Comparison of ENCODE assay signal across 9 cellular contexts in genomic region chr5:474826-475661, GRCh38. TPM values are rescaled to one million over a fixed set of nuclear protein-coding genes. Genes with fewer than 3 reads are reported as not detected.
A peak's percentile ranks its signal among the peaks of the same experiment; 100 is the strongest.
DNase-seq lines count a peak whose midpoint lies in the region; ATAC-seq and TF ChIP-seq lines count a peak whose summit lies in the region.
"Had no signal": no experiment of that assay in that cellular context is flagged by ENCODE, and none has a peak within 500 bp of the region (broad histone marks: within the 10 kb centered on the region; RNA-seq: fewer than 3 reads in every experiment).

No MANE protein-coding gene starts in this region.

- H3K79me1 ChIP-seq in IMR-90 (ENCODE audit: low read depth in 1 of 2, low read length in 2 of 2): peaks cover 12 to 26% of the 10 kb centered on the region in 2 experiments

- ATAC-seq in IMR-90 (ENCODE audit: low read depth): no peak
- no peak for ATAC-seq in mucosa of descending colon
- no peak for ATAC-seq in GM21447 (IDR thresholded peaks at IDR 0.05; ENCODE audit: unreplicated experiment)
- ATAC-seq in HG03521 (IDR thresholded peaks at IDR 0.05; ENCODE audit: unreplicated experiment): no peak

- peak overlapping the region; percentile 67; the same call in 1 of the 2 replicates for H2AK5ac ChIP-seq in IMR-90 (ENCODE audit: low read depth, low read length)

- no peaks in the 10 kb centered on the region for H3K9me3 ChIP-seq in IMR-90 (ENCODE audit: control insufficient read depth, insufficient read depth, low read length)
- no peaks in the 10 kb centered on the region for H3K9me3 ChIP-seq in mucosa of descending colon
- H3K9me3 ChIP-seq: neutrophil had no signal

- peaks cover 38 to 59% (median 49%) of the 10 kb centered on the region in 3 donors for H3K27me3 Mint-ChIP-seq in CD14-positive monocyte (ENCODE audit: low read depth in 3 of 3)

- no peak overlapping the region for H4K91ac ChIP-seq in IMR-90 (ENCODE audit: insufficient read depth, low read depth, low read length)

- no peak for TF ChIP-seq POLR2A in IMR-90 (IDR thresholded peaks at IDR 0.05; ENCODE audit: low read depth, low read length)

- H3K56ac ChIP-seq in IMR-90 (ENCODE audit: extremely low read depth, insufficient read depth, low read length): no peak overlapping the region

- H2BK120ac ChIP-seq in IMR-90 (ENCODE audit: low read depth, low read length): no peak overlapping the region

- no peak overlapping the region for H3K27ac ChIP-seq in IMR-90 (ENCODE audit: insufficient read depth, low read length)
- H3K27ac ChIP-seq: neutrophil had no signal

- no peak overlapping the region for H4K5ac ChIP-seq in IMR-90 (ENCODE audit: low read depth, low read length)

- H3K4me1 ChIP-seq in IMR-90 (ENCODE audit: control insufficient read depth, insufficient read depth, low read length) (peaks cover 7% of the 10 kb centered on the region; the same call in 1 of the 2 replicates), mucosa of descending colon (ENCODE audit: low read depth) (peaks cover 25% of the 10 kb centered on the region)

- H3K4me3 ChIP-seq in IMR-90 (ENCODE audit: insufficient read depth, low read depth, low read length) (peak overlapping the region; percentile 27; the same call in 1 of the 2 replicates), mucosa of descending colon (no peak overlapping the region)

- POLR2A ChIA-PET in IMR-90 (lab: Charles Lee; ENCODE audit: unreplicated experiment): interaction anchor here (0.6 kb wide), 1 partner anchor 82 kb away, joined by 3 read pairs; no protein-coding TSS in a partner anchor

- no peak for TF ChIP-seq RAD21 in IMR-90 (IDR thresholded peaks at IDR 0.05; ENCODE audit: low read length)

- no peak overlapping the region for H2BK20ac ChIP-seq in IMR-90 (ENCODE audit: low read depth, low read length)

- no TSS peak for BruUV-seq in IMR-90 (replicated peaks; lab: Mats Ljungman, UMichigan)

- H3K18ac ChIP-seq in IMR-90 (ENCODE audit: low read depth, low read length): no peak overlapping the region

- in situ Hi-C loops in IMR-90 (cut with MboI; ENCODE audit: low sequenced_read_pairs): no loop called here

- peak overlapping the region; percentile 64 to 83 for H3K4me3 Mint-ChIP-seq in CD14-positive monocyte

- peak overlapping the region in 1 of 7 donors; percentile 36 for H3K27ac Mint-ChIP-seq in CD14-positive monocyte

- H4K20me1 ChIP-seq in IMR-90 (ENCODE audit: insufficient read depth, low read length): peaks cover 4% of the 10 kb centered on the region; the same call in 1 of the 2 replicates

- CTCF ChIA-PET in IMR-90 (lab: Yijun Ruan, JAX): no interaction called here

- no peak overlapping the region for H4K8ac ChIP-seq in IMR-90 (ENCODE audit: low read depth in 2 of 2, low read length in 2 of 2)

- H3K4me2 ChIP-seq in IMR-90 (ENCODE audit: low read depth, low read length): peak overlapping the region; percentile 64

- no peak overlapping the region for H2BK15ac ChIP-seq in IMR-90 (ENCODE audit: low read depth, low read length)

- peaks cover 0 to 6% (median 4%) of the 10 kb centered on the region in 7 donors for H3K9me3 Mint-ChIP-seq in CD14-positive monocyte

- H3K4me1 Mint-ChIP-seq in CD14-positive monocyte: peaks cover 18% of the 10 kb centered on the region

- 3% methylated on average over 14 of the region's 50 CpGs; no CpG with 5 or more reads in 1 of the 2 experiments for WGBS in IMR-90 (ENCODE audit: extremely low coverage in 2 of 2, insufficient read length in 1 of 2), 2 experiments

- H3K27me3 ChIP-seq in IMR-90 (ENCODE audit: control insufficient read depth, insufficient read depth, low read length): no peaks in the 10 kb centered on the region

- intact Hi-C loops in CD14-positive monocyte (cut with micrococcal nuclease) (loop anchor here (5.0 to 10.0 kb wide), 3 partner anchors 70 to 420 kb away; partner anchors contain the start of genes CEP72 (in 2 of the 2), BRD9 (in 1 of the 2) and TRIP13 (in 1 of the 2)), IMR-90 (cut with micrococcal nuclease) (loop anchor here (10.0 kb wide), 1 partner anchor 430 kb away; no protein-coding TSS in a partner anchor), mucosa of descending colon (cut with DNase I, micrococcal nuclease) (no loop called here)

- H3K4ac ChIP-seq in IMR-90 (ENCODE audit: low read depth, low read length): no peak overlapping the region

- peak overlapping the region; percentile 82 for H2AK9ac ChIP-seq in IMR-90 (replicated peaks; ENCODE audit: low read depth, low read length, poor library complexity)

- H3K23ac ChIP-seq in IMR-90 (ENCODE audit: low read depth, low read length): no peak overlapping the region; the same call in 1 of the 2 replicates

- H3K36me3 ChIP-seq in IMR-90 (ENCODE audit: control insufficient read depth, insufficient read depth, low read length): peaks cover 8% of the 10 kb centered on the region
- H3K36me3 ChIP-seq in mucosa of descending colon (ENCODE audit: low read depth): no peaks in the 10 kb centered on the region

- H3K14ac ChIP-seq in IMR-90 (replicated peaks; ENCODE audit: low read depth, low read length): no peak overlapping the region

- H3K9ac ChIP-seq in IMR-90 (ENCODE audit: low read depth, low read length): peak overlapping the region; percentile 8; the same call in 1 of the 2 replicates

- TF ChIP-seq CTCF in CD14-positive monocyte (IDR thresholded peaks at IDR 0.05): no peak
- no peak for TF ChIP-seq CTCF in IMR-90 (conservative IDR thresholded peaks at IDR 0.05; ENCODE audit: low read depth, low read length)
- no peak for TF ChIP-seq CTCF in mucosa of descending colon (IDR thresholded peaks at IDR 0.05)

- DNase-seq in CD14-positive monocyte (ENCODE audit: low spot score): peak; percentile 37
- peak; percentile 9 for DNase-seq in IMR-90
- peak; percentile 23 for DNase-seq in cerebellum (ENCODE audit: low spot score)
- peak in 2 of 3 donors; percentile 39 to 56 for DNase-seq in mucosa of descending colon
- no peak for DNase-seq in RKO (ENCODE audit: low spot score)
- DNase-seq in NCI-H82 (lab: John Stamatoyannopoulos, UW): no peak

- peak overlapping the region; percentile 58 for H2AFZ ChIP-seq in IMR-90 (replicated peaks; ENCODE audit: low read length, poor library complexity)

- dilution Hi-C loops in IMR-90 (cut with HindIII; ENCODE audit: low sequenced_read_pairs, unreplicated experiment): no loop called here

- H2BK5ac ChIP-seq in IMR-90 (ENCODE audit: low read depth, low read length, poor library complexity, severe bottlenecking): no peak overlapping the region

- peaks cover 4 to 5% of the 10 kb centered on the region in 2 donors for H3K36me3 Mint-ChIP-seq in CD14-positive monocyte

- H3K9me1 ChIP-seq in IMR-90 (ENCODE audit: insufficient read depth, low read length): peaks cover 4% of the 10 kb centered on the region

TF ChIP-seq in IMR-90, 13 proteins besides CTCF, POLR2A, EP300 and RAD21:
- TF ChIP-seq MXI1 (IDR thresholded peaks at IDR 0.05; ENCODE audit: borderline replicate concordance, low read depth, low read length): no peak
- TF ChIP-seq CEBPB (IDR thresholded peaks at IDR 0.05; ENCODE audit: low read depth, low read length): no peak
- no peak for TF ChIP-seq SMC3 (IDR thresholded peaks at IDR 0.05; ENCODE audit: low read depth, low read length)
- TF ChIP-seq FOS (IDR thresholded peaks at IDR 0.05; ENCODE audit: low read depth, low read length): no peak
- TF ChIP-seq NFE2L2 (IDR thresholded peaks at IDR 0.05; ENCODE audit: low read depth, low read length): no peak
- no peak for TF ChIP-seq RCOR1 (IDR thresholded peaks at IDR 0.05; ENCODE audit: insufficient replicate concordance, low read length)
- no peak for TF ChIP-seq BHLHE40 (IDR thresholded peaks at IDR 0.05; ENCODE audit: low read depth, low read length)
- TF ChIP-seq MAZ (IDR thresholded peaks at IDR 0.05; ENCODE audit: borderline replicate concordance, low read depth, low read length): no peak
- no peak for TF ChIP-seq CHD1 (IDR thresholded peaks at IDR 0.05; ENCODE audit: low read depth, low read length)
- TF ChIP-seq MAFK (IDR thresholded peaks at IDR 0.05; ENCODE audit: low read depth, low read length): no peak
- no peak for TF ChIP-seq USF2 (IDR thresholded peaks at IDR 0.05; ENCODE audit: low read depth, low read length)
- TF ChIP-seq RFX5 (IDR thresholded peaks at IDR 0.05; ENCODE audit: low read depth, low read length): no peak
- TF ChIP-seq ELK1 (IDR thresholded peaks at IDR 0.05; ENCODE audit: borderline replicate concordance, low read depth, low read length): no peak

RNA-seq across cellular contexts. Expression of gene EXOC3, which starts 32.1 kb away (rescaled TPM):
- polyA plus RNA-seq in CD14-positive monocyte: 10 to 100 TPM; 33.2 to 53.8 TPM
- 47.5 and 50.8 TPM in 2 replicates for total RNA-seq in IMR-90 (2012; rRNA removed)
- polyA plus RNA-seq in IMR-90 (2012; rRNA removed): 34.0 and 35.1 TPM in 2 replicates
- polyA plus RNA-seq in IMR-90 (2012; cell fraction: cytosol; rRNA removed): 15.1 and 18.7 TPM in 2 replicates
- polyA plus RNA-seq in IMR-90 (2012; cell fraction: nucleus; rRNA removed; ENCODE audit: low replicate concordance): 108 and 144 TPM in 2 replicates
- total RNA-seq in cerebellum: 27.8 TPM
- total RNA-seq in mucosa of descending colon: 10 to 100 TPM; 67.0 to 89.1 (median 76.8) TPM

RNA-seq across cellular contexts. Expression of gene SLC9A3, which starts 49.2 kb away (rescaled TPM):
- polyA plus RNA-seq in CD14-positive monocyte (under 1 TPM; 0.31 to 0.42 TPM), IMR-90 (2012; rRNA removed) (1.3 and 1.5 TPM in 2 replicates)
- total RNA-seq in IMR-90 (2012; rRNA removed) (0.56 and 0.72 TPM in 2 replicates), cerebellum (1.8 TPM), mucosa of descending colon (100 to 1,000 TPM in 1 of 3 donors, 10 to 100 TPM in 2; 29.2 to 272 (median 77.7) TPM)
- polyA plus RNA-seq in IMR-90 (2012; cell fraction: cytosol; rRNA removed): 1.0 and 1.8 TPM in 2 replicates
- 2.0 and 2.3 TPM in 2 replicates for polyA plus RNA-seq in IMR-90 (2012; cell fraction: nucleus; rRNA removed; ENCODE audit: low replicate concordance)

Comparison
In these comparisons a context has a peak if more than half of its experiments do, and no peak if none do; other contexts are left out.
1. DNase-seq: peak in CD14-positive monocyte (single experiment), IMR-90 (single experiment), cerebellum (single experiment) and mucosa of descending colon (2 of 3); none in RKO (single experiment) and NCI-H82 (single experiment).
2. RNA of gene SLC9A3, which starts 49.2 kb away (total RNA-seq): 29.2 to 272 TPM in mucosa of descending colon; 1.8 TPM in cerebellum (single experiment) and 0.56 to 0.72 TPM in IMR-90; every median in the first group is over 10 times any median in the second.
3. intact Hi-C loops: an anchor here in CD14-positive monocyte (5.0 to 10.0 kb wide) and IMR-90 (10.0 kb wide); none called in mucosa of descending colon.